ENCODE assay signal across 16 cellular contexts in genomic region chr6:139066080-139066479, GRCh38. TPM values are rescaled to one million over a fixed set of nuclear protein-coding genes. Genes with fewer than 3 reads are reported as not detected.
A peak's percentile ranks its signal among the peaks of the same experiment; 100 is the strongest.
DNase-seq lines count a peak whose midpoint lies in the region; ATAC-seq and TF ChIP-seq lines count a peak whose summit lies in the region.
"Had no signal": no experiment of that assay in that cellular context is flagged by ENCODE, and none has a peak within 500 bp of the region (broad histone marks: within the 10 kb centered on the region; RNA-seq: fewer than 3 reads in every experiment).

No MANE protein-coding gene starts in this region.

- H3K14ac ChIP-seq in neuronal stem cell (ENCODE audit: low read length) = peak overlapping the region; percentile 8

- no CpG with 5 or more reads among the region's 2 CpGs for WGBS in neuronal stem cell (ENCODE audit: extremely low coverage in 2 of 2, insufficient read length in 2 of 2, insufficient replicate concordance in 1 of 2), 2 donors

- no peak overlapping the region for H3K9ac ChIP-seq in HCT116 (ENCODE audit: low read length)
- H3K9ac ChIP-seq in neuronal stem cell (ENCODE audit: low read depth, low read length, poor library complexity) = no peak overlapping the region

- TF ChIP-seq CTCF in right atrium auricular region (IDR thresholded peaks at IDR 0.05) (no peak), HCT116 (IDR thresholded peaks at IDR 0.05 in 2 of 3, conservative IDR thresholded peaks at IDR 0.05 in 1 of 3; ENCODE audit: borderline replicate concordance in 1 of 3, insufficient read depth in 1 of 3, low read depth in 2 of 3, low read length in 2 of 3) (no peak), GM13976 (IDR thresholded peaks at IDR 0.05; ENCODE audit: borderline replicate concordance, control extremely low read depth, extremely low read depth, insufficient read depth, missing control alignments) (no peak)

- H3K18ac ChIP-seq in neuronal stem cell (ENCODE audit: low read length) = no peak overlapping the region

- POLR2A ChIA-PET in HCT116 (lab: Charles Lee) = no interaction called here

- DNase-seq in Right ventricle myocardium inferior (ENCODE audit: missing footprints) (no peak), right atrium auricular region (ENCODE audit: low spot score) (no peak), HCT116 (ENCODE audit: low read depth, low spot score) (no peak), left cardiac atrium (no peak), neuronal stem cell (ENCODE audit: low spot score) (no peak), NCI-H2196 treated with DMSO at 0.1 percent for 48 hours (lab: John Stamatoyannopoulos, UW; ENCODE audit: unreplicated experiment) (no peak), GM13976 (ENCODE audit: low spot score) (no peak)
- DNase-seq: AML-193; Caco-2; CD4-positive, alpha-beta T cell; HCEC 1CT; HFFc6 had no signal

- no peak for TF ChIP-seq RAD21 in HCT116 (IDR thresholded peaks at IDR 0.05; ENCODE audit: low read depth)

- H2BK15ac ChIP-seq in neuronal stem cell (ENCODE audit: low read length) = no peak overlapping the region

- CTCF ChIA-PET in HCT116 (lab: Charles Lee) = interaction anchor here (0.7 kb wide), 1 partner anchor 16 kb away, joined by 3 read pairs; no protein-coding TSS in a partner anchor

- H3K27ac ChIP-seq in right atrium auricular region (no peak overlapping the region), HCT116 (ENCODE audit: low read depth, low read length) (no peak overlapping the region), neuronal stem cell (replicated peaks; ENCODE audit: low read length) (no peak overlapping the region)
- H3K27ac ChIP-seq: 22Rv1, A549, C4-2B had no signal

- H2BK120ac ChIP-seq in neuronal stem cell (ENCODE audit: low read depth, low read length) = no peak overlapping the region

- TF ChIP-seq POLR2A in HCT116 (IDR thresholded peaks at IDR 0.05; ENCODE audit: borderline replicate concordance, extremely low read depth, insufficient read depth, insufficient read length) = no peak

- H3K79me2 ChIP-seq in HCT116 (ENCODE audit: insufficient read depth, low read length) = no peaks in the 10 kb centered on the region

- H2BK5ac ChIP-seq in neuronal stem cell (ENCODE audit: low read length) = no peak overlapping the region

- H3K4me2 ChIP-seq in HCT116 (ENCODE audit: low read length) = peak overlapping the region; percentile 5; the same call in 1 of the 2 replicates
- no peak overlapping the region for H3K4me2 ChIP-seq in neuronal stem cell (ENCODE audit: insufficient read depth, low read length, poor library complexity, severe bottlenecking)
- H3K4me2 ChIP-seq: A549, GM23338 had no signal

- no peak overlapping the region for H2AK5ac ChIP-seq in neuronal stem cell (ENCODE audit: low read depth, low read length)

- H4K20me1 ChIP-seq in HCT116 (ENCODE audit: insufficient read depth) = no peaks in the 10 kb centered on the region

- H3K4ac ChIP-seq in neuronal stem cell (ENCODE audit: low read length) = no peak overlapping the region

- no peaks in the 10 kb centered on the region for H3K9me2 ChIP-seq in HCT116 (ENCODE audit: insufficient read depth)

- no peaks in the 10 kb centered on the region for H3K36me3 ChIP-seq in right atrium auricular region
- H3K36me3 ChIP-seq in HCT116 (ENCODE audit: control insufficient read depth in 1 of 2, insufficient read depth in 2 of 2, low read length in 2 of 2) = no peaks in the 10 kb centered on the region
- no peaks in the 10 kb centered on the region for H3K36me3 ChIP-seq in neuronal stem cell (replicated peaks in 1 of 2; ENCODE audit: control insufficient read depth in 2 of 2, insufficient read depth in 2 of 2, low read length in 2 of 2)

- BruUV-seq in HCT116 (replicated peaks; lab: Mats Ljungman, UMichigan) = no TSS peak

- H2AFZ ChIP-seq in HCT116 (ENCODE audit: low read depth, low read length, poor library complexity, severe bottlenecking) = no peak overlapping the region
- no peak overlapping the region for H2AFZ ChIP-seq in neuronal stem cell (ENCODE audit: low read length)

- H4K91ac ChIP-seq in neuronal stem cell (ENCODE audit: low read depth, low read length, poor library complexity) = no peak overlapping the region

- in situ Hi-C loops in GM13976 (cut with MboI; ENCODE audit: low sequenced_read_pairs, unreplicated experiment) = no loop called here

- H2BK12ac ChIP-seq in neuronal stem cell (ENCODE audit: low read length) = no peak overlapping the region

- H3K4me1 ChIP-seq in right atrium auricular region = no peaks in the 10 kb centered on the region
- H3K4me1 ChIP-seq in HCT116 (ENCODE audit: control insufficient read depth in 1 of 2, insufficient read depth in 2 of 2, low read length in 2 of 2) = peaks cover 2 to 9% of the 10 kb centered on the region in 2 experiments; a peak in 3 of 4 replicates
- no peaks in the 10 kb centered on the region for H3K4me1 ChIP-seq in neuronal stem cell (ENCODE audit: control insufficient read depth in 2 of 2, insufficient read depth in 1 of 2, low read depth in 1 of 2, low read length in 2 of 2)
- H3K4me1 ChIP-seq: A549, Caco-2 had no signal

- no peak overlapping the region for H3K4me3 ChIP-seq in right atrium auricular region
- H3K4me3 ChIP-seq in HCT116 (replicated peaks in 1 of 2; ENCODE audit: low read depth in 1 of 2, low read length in 2 of 2) = no peak overlapping the region
- H3K4me3 ChIP-seq in neuronal stem cell (ENCODE audit: low read length in 2 of 2) = no peak overlapping the region
- H3K4me3 ChIP-seq: A549, GM23338 had no signal

- ATAC-seq in Right ventricle myocardium inferior (peak; percentile 91), HCT116 (no peak), left cardiac atrium (peak; percentile 71 to 74)
- ATAC-seq: A549 had no signal

- no peak overlapping the region for H4K8ac ChIP-seq in neuronal stem cell (ENCODE audit: low read depth, low read length)

- RAD21 ChIA-PET in HCT116 (lab: Charles Lee; ENCODE audit: low non-redundant PET in 1 of 2, low total read pairs in 2 of 2, uncharacterized antibody in 2 of 2, unreplicated experiment in 2 of 2) = no interaction called here

- H3K27me3 ChIP-seq in right atrium auricular region (no peaks in the 10 kb centered on the region), HCT116 (ENCODE audit: insufficient read depth, low read length) (no peaks in the 10 kb centered on the region), neuronal stem cell (ENCODE audit: control insufficient read depth in 3 of 3, insufficient read depth in 3 of 3, low read depth in 1 of 3, low read length in 3 of 3) (peaks cover 0 to 4% (median 0%) of the 10 kb centered on the region in 3 experiments)

- no peaks in the 10 kb centered on the region for H3K9me3 ChIP-seq in right atrium auricular region
- no peaks in the 10 kb centered on the region for H3K9me3 ChIP-seq in HCT116 (ENCODE audit: control insufficient read depth in 1 of 2, insufficient read depth in 1 of 2, low read depth in 1 of 2, low read length in 2 of 2)
- H3K9me3 ChIP-seq in neuronal stem cell (replicated peaks in 1 of 2; ENCODE audit: control insufficient read depth in 2 of 2, insufficient read depth in 1 of 2, low read depth in 1 of 2, low read length in 2 of 2) = no peaks in the 10 kb centered on the region
- H3K9me3 ChIP-seq: A549, Caco-2 had no signal

- no peaks in the 10 kb centered on the region for H3K79me1 ChIP-seq in neuronal stem cell (ENCODE audit: low read depth, low read length)

- intact Hi-C loops in Right ventricle myocardium inferior (cut with DNase I) = no loop called here
- intact Hi-C loops in HCT116 (cut with micrococcal nuclease) = no loop called here
- intact Hi-C loops in left cardiac atrium (cut with DNase I) = no loop called here

- H3K23ac ChIP-seq in neuronal stem cell (ENCODE audit: low read depth, low read length, poor library complexity) = no peak overlapping the region

TF ChIP-seq in HCT116, 20 proteins besides CTCF, POLR2A, EP300 and RAD21 (continues in another document):
- TF ChIP-seq FOSL1 (IDR thresholded peaks at IDR 0.05; ENCODE audit: low read depth) (no peak), TCF7L2 (IDR thresholded peaks at IDR 0.05; ENCODE audit: borderline replicate concordance, extremely low read depth, insufficient read depth, insufficient read length) (no peak), EZH2 (IDR thresholded peaks at IDR 0.05) (no peak), POLR2AphosphoS5 (IDR thresholded peaks at IDR 0.05; ENCODE audit: low read depth, low read length) (no peak), SIN3A (IDR thresholded peaks at IDR 0.05; ENCODE audit: low read depth) (no peak), EGR1 (IDR thresholded peaks at IDR 0.05; ENCODE audit: low read depth) (no peak), REST (IDR thresholded peaks at IDR 0.05; ENCODE audit: low read depth) (no peak), SP1 (IDR thresholded peaks at IDR 0.05; ENCODE audit: low read depth) (no peak), SRF (IDR thresholded peaks at IDR 0.05; ENCODE audit: low read depth) (no peak), CBX3 (IDR thresholded peaks at IDR 0.05; ENCODE audit: low read depth) (no peak)

RNA-seq across cellular contexts. Expression of gene ABRACL, which starts 37.5 kb away (rescaled TPM):
- total RNA-seq in Right ventricle myocardium inferior (7.9 TPM), right atrium auricular region (10 to 100 TPM in 1 of 2 donors, 1 to 10 TPM in 1; 8.0 to 10.2 TPM), HCT116 (2021; ENCODE audit: unreplicated experiment) (47.4 TPM), left cardiac atrium (10 to 100 TPM in 1 of 2 donors, 1 to 10 TPM in 1; 9.9 to 11.6 TPM)
- 22.7 and 28.4 TPM in 2 replicates for polyA plus RNA-seq in HCT116 (2012)
- 201 TPM for polyA plus RNA-seq in neuronal stem cell (2013, experiment 1 of 2)
- polyA plus RNA-seq in neuronal stem cell (2013, experiment 2 of 2) = 211 TPM
